ENCODE assay signal across 15 cellular contexts in the genomic region with DNA sequence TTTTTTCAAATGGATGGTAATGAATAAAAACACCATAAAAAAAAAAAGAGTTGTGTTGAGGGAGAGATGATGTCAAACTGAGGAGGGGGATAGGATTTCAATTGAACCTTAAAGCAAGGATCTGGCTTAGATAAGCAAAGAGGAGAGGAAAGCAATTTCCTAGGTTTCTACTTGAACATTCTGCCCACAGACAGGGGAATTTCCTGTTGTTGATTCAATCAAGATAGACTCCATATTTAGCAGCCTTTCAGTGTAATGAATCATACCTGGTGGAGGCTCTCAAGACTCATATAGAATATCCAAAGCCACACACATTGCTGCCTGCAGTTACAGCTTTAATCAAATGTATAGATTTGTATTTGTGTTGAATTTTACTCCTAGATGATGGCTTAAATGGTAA.
"Had no signal": no experiment of that assay in that cellular context is flagged by ENCODE, and none has a peak within 500 bp of the region (broad histone marks: within the 10 kb centered on the region; RNA-seq: fewer than 3 reads in every experiment).

No MANE protein-coding gene starts in this region.

- H3K4me1 ChIP-seq: body of pancreas, sigmoid colon, transverse colon had no signal

- DNase-seq: activated CD8-positive, alpha-beta memory T cell treated with anti-CD3 and anti-CD28 coated beads for 24 hours; activated naive CD4-positive, alpha-beta T cell treated with anti-CD3 and anti-CD28 coated beads for 36 hours; body of pancreas; dermis blood vessel endothelial cell; glutamatergic neuron; immature natural killer cell; left colon; sigmoid colon; stimulated activated CD4-positive, alpha-beta T cell treated with anti-CD3 and anti-CD28 coated beads, Interleukin-2, amount 100 ng/mL, for 24 hours; stimulated activated naive B cell treated with anti-CD40 and anti-IgM and Interleukin-4, amounts not matched to agents 10 μg/mL and 1 μg/mL and 100 μg/mL, for 72 hours; substantia nigra; T-helper 9 cell; transverse colon had no signal

- H3K9me3 ChIP-seq: body of pancreas, transverse colon had no signal

- H3K36me3 ChIP-seq: sigmoid colon, transverse colon had no signal

- H3K27me3 ChIP-seq: body of pancreas, sigmoid colon, transverse colon had no signal

- ATAC-seq: activated T-helper 17 cell treated with anti-CD3 and anti-CD28 coated beads, Interleukin-2, amount 50 U/mL, for 72 hours; body of pancreas; left colon; natural killer cell treated with Interleukin-12 subunit alpha and Interleukin-12 subunit beta and Interleukin-15 and Interleukin-18, amount 100 ng/mL, for 72 hours; stimulated activated naive B cell treated with anti-CD40 and anti-IgM and Interleukin-4, amounts not matched to agents 10 μg/mL and 1 μg/mL and 100 μg/mL, for 72 hours had no signal

- H3K27ac ChIP-seq: body of pancreas, sigmoid colon, transverse colon had no signal

- H3K4me3 ChIP-seq: body of pancreas, sigmoid colon, transverse colon had no signal
